Comparison of ENCODE assay signal across 18 cellular contexts in genomic region chr1:231274119-231274825, GRCh38. TPM values are rescaled to one million over a fixed set of nuclear protein-coding genes. Genes with fewer than 3 reads are reported as not detected.
DNase-seq lines count a peak whose midpoint lies in the region; ATAC-seq and TF ChIP-seq lines count a peak whose summit lies in the region.
"Had no signal": no experiment of that assay in that cellular context is flagged by ENCODE, and none has a peak within 500 bp of the region (broad histone marks: within the 10 kb centered on the region; RNA-seq: fewer than 3 reads in every experiment).

No MANE protein-coding gene starts in this region.

- H3K27me3 Mint-ChIP-seq in natural killer cell treated with Interleukin-12 subunit alpha and Interleukin-12 subunit beta and Interleukin-15 and Interleukin-18, amount 100 ng/mL, for 72 hours = no peaks in the 10 kb centered on the region
- no peaks in the 10 kb centered on the region for H3K27me3 Mint-ChIP-seq in natural killer cell (ENCODE audit: low read depth in 2 of 2)
- no peaks in the 10 kb centered on the region for H3K27me3 Mint-ChIP-seq in activated CD8-positive, alpha-beta T cell treated with anti-CD3 and anti-CD28 coated beads for 36 hours
- H3K27me3 Mint-ChIP-seq: progenitor cell of endocrine pancreas had no signal

- CTCF ChIA-PET in activated CD8-positive, alpha-beta T cell treated with anti-CD3 and anti-CD28 coated beads for 36 hours (lab: Charles Lee) = interaction anchor here (0.9 to 1.1 kb wide), 2 partner anchors 9 to 10 kb away, joined by 3 read pairs; no protein-coding TSS in a partner anchor

- TF ChIP-seq CTCF in natural killer cell (IDR thresholded peaks at IDR 0.05) (no peak), left ventricle myocardium inferior (IDR thresholded peaks at IDR 0.05; ENCODE audit: borderline replicate concordance) (no peak)
- TF ChIP-seq CTCF in activated CD8-positive, alpha-beta T cell treated with anti-CD3 and anti-CD28 coated beads for 36 hours (IDR thresholded peaks at IDR 0.05) = no peak

- H3K4me1 ChIP-seq in left ventricle myocardium inferior = peaks cover 49% of the 10 kb centered on the region
- H3K4me1 ChIP-seq: lower lobe of right lung had no signal

- peak in 1 of 2 donors; percentile 59 for ATAC-seq in natural killer cell treated with Interleukin-12 subunit alpha and Interleukin-12 subunit beta and Interleukin-15 and Interleukin-18, amount 100 ng/mL, for 72 hours
- ATAC-seq in natural killer cell = no peak
- ATAC-seq in activated CD8-positive, alpha-beta T cell treated with anti-CD3 and anti-CD28 coated beads for 36 hours = peak; percentile 69
- peak; percentile 72 for ATAC-seq in stimulated activated naive CD8-positive, alpha-beta T cell treated with anti-CD3 and anti-CD28 coated beads, Interleukin-15, Interleukin-2, amounts not matched to agents 100 U/mL and 50 U/mL, for 24 hours
- ATAC-seq: lower lobe of right lung had no signal

- intact Hi-C loops in natural killer cell (cut with micrococcal nuclease) (no loop called here), left ventricle myocardium inferior (cut with micrococcal nuclease) (no loop called here)
- intact Hi-C loops in activated CD8-positive, alpha-beta T cell treated with anti-CD3 and anti-CD28 coated beads for 36 hours (cut with micrococcal nuclease) = no loop called here

- no peak overlapping the region for H3K27ac ChIP-seq in left ventricle myocardium inferior (replicated peaks)
- H3K27ac ChIP-seq: lower lobe of right lung, RWPE1 had no signal

- H3K4me3 Mint-ChIP-seq in natural killer cell treated with Interleukin-12 subunit alpha and Interleukin-12 subunit beta and Interleukin-15 and Interleukin-18, amount 100 ng/mL, for 72 hours = no peak overlapping the region
- H3K4me3 Mint-ChIP-seq in natural killer cell = no peak overlapping the region
- H3K4me3 Mint-ChIP-seq in activated CD8-positive, alpha-beta T cell treated with anti-CD3 and anti-CD28 coated beads for 36 hours = no peak overlapping the region
- H3K4me3 Mint-ChIP-seq: endodermal cell had no signal

- H3K27me3 ChIP-seq in left ventricle myocardium inferior (ENCODE audit: low read depth) = no peaks in the 10 kb centered on the region

- peaks cover 63% of the 10 kb centered on the region for H3K36me3 ChIP-seq in left ventricle myocardium inferior

- no peaks in the 10 kb centered on the region for H3K9me3 ChIP-seq in left ventricle myocardium inferior (replicated peaks)
- H3K9me3 ChIP-seq: lower lobe of right lung had no signal

- H3K4me3 ChIP-seq in left ventricle myocardium inferior = no peak overlapping the region
- H3K4me3 ChIP-seq: lower lobe of right lung had no signal

- peaks cover 25% of the 10 kb centered on the region for H3K36me3 Mint-ChIP-seq in natural killer cell treated with Interleukin-12 subunit alpha and Interleukin-12 subunit beta and Interleukin-15 and Interleukin-18, amount 100 ng/mL, for 72 hours
- peaks cover 40% of the 10 kb centered on the region for H3K36me3 Mint-ChIP-seq in natural killer cell
- H3K36me3 Mint-ChIP-seq in activated CD8-positive, alpha-beta T cell treated with anti-CD3 and anti-CD28 coated beads for 36 hours (ENCODE audit: low read depth) = peaks cover 57% of the 10 kb centered on the region

- no peak for DNase-seq in natural killer cell treated with Interleukin-12 subunit alpha and Interleukin-12 subunit beta and Interleukin-15 and Interleukin-18, amount 100 ng/mL, for 72 hours (ENCODE audit: low spot score)
- DNase-seq in natural killer cell (no peak), glomerular visceral epithelial cell (ENCODE audit: extremely low spot score) (peak; percentile 15), NCI-H82 treated with DMSO at 0.1 percent for 48 hours (lab: John Stamatoyannopoulos, UW; ENCODE audit: unreplicated experiment) (no peak), NCI-H1105 (lab: John Stamatoyannopoulos, UW) (no peak), left ventricle myocardium inferior (no peak)
- peak; percentile 64 for DNase-seq in activated CD8-positive, alpha-beta T cell treated with anti-CD3 and anti-CD28 coated beads for 36 hours
- DNase-seq in stimulated activated naive CD8-positive, alpha-beta T cell treated with anti-CD3 and anti-CD28 coated beads, Interleukin-15, Interleukin-2, amounts not matched to agents 100 U/mL and 50 U/mL, for 24 hours = no peak
- DNase-seq: activated CD8-positive, alpha-beta memory T cell treated with anti-CD3 and anti-CD28 coated beads, Interleukin-2, amount 50 U/mL, for 48 hours; aorta; endodermal cell; foreskin fibroblast; lower lobe of right lung; NCI-H146; NCI-H345; NK-92 treated with Interleukin-12 subunit alpha and Interleukin-12 subunit beta, amount 100 ng/mL, for 24 hours had no signal

- no peaks in the 10 kb centered on the region for H3K9me3 Mint-ChIP-seq in natural killer cell treated with Interleukin-12 subunit alpha and Interleukin-12 subunit beta and Interleukin-15 and Interleukin-18, amount 100 ng/mL, for 72 hours
- H3K9me3 Mint-ChIP-seq in natural killer cell = no peaks in the 10 kb centered on the region
- H3K9me3 Mint-ChIP-seq in activated CD8-positive, alpha-beta T cell treated with anti-CD3 and anti-CD28 coated beads for 36 hours = no peaks in the 10 kb centered on the region
- H3K9me3 Mint-ChIP-seq: endodermal cell had no signal

- peak overlapping the region; percentile 33 to 60 for H3K27ac Mint-ChIP-seq in natural killer cell treated with Interleukin-12 subunit alpha and Interleukin-12 subunit beta and Interleukin-15 and Interleukin-18, amount 100 ng/mL, for 72 hours
- peak overlapping the region in 1 of 2 donors; percentile 13 for H3K27ac Mint-ChIP-seq in natural killer cell
- peak overlapping the region; percentile 85 for H3K27ac Mint-ChIP-seq in activated CD8-positive, alpha-beta T cell treated with anti-CD3 and anti-CD28 coated beads for 36 hours
- H3K27ac Mint-ChIP-seq: endodermal cell, progenitor cell of endocrine pancreas had no signal

- H3K4me1 Mint-ChIP-seq in natural killer cell treated with Interleukin-12 subunit alpha and Interleukin-12 subunit beta and Interleukin-15 and Interleukin-18, amount 100 ng/mL, for 72 hours (ENCODE audit: low read depth in 2 of 2) = peaks cover 7 to 9% of the 10 kb centered on the region in 2 donors
- H3K4me1 Mint-ChIP-seq in natural killer cell = no peaks in the 10 kb centered on the region
- H3K4me1 Mint-ChIP-seq in activated CD8-positive, alpha-beta T cell treated with anti-CD3 and anti-CD28 coated beads for 36 hours (ENCODE audit: low read depth) = peaks cover 26% of the 10 kb centered on the region
- H3K4me1 Mint-ChIP-seq: endodermal cell had no signal

- POLR2A ChIA-PET in activated CD8-positive, alpha-beta T cell treated with anti-CD3 and anti-CD28 coated beads for 36 hours (lab: Charles Lee) = interaction anchor here (0.7 kb wide), 1 partner anchor 62 kb away, joined by 3 read pairs; no protein-coding TSS in a partner anchor

RNA-seq across cellular contexts. Expression of gene GNPAT, which starts 33.3 kb away (rescaled TPM):
- 10 to 100 TPM; 34.0 to 38.0 TPM for total RNA-seq in natural killer cell treated with Interleukin-12 subunit alpha and Interleukin-12 subunit beta and Interleukin-15 and Interleukin-18, amount 100 ng/mL, for 72 hours
- total RNA-seq in natural killer cell (10 to 100 TPM; 20.5 to 29.3 (median 23.1) TPM), left ventricle myocardium inferior (56.7 TPM)
- total RNA-seq in activated CD8-positive, alpha-beta T cell treated with anti-CD3 and anti-CD28 coated beads for 36 hours = 10 to 100 TPM; 56.2 to 59.6 TPM

Comparison
In these comparisons a context has a peak if more than half of its experiments do, and no peak if none do; other contexts are left out.
1. ATAC-seq: peak in activated CD8-positive, alpha-beta T cell treated with anti-CD3 and anti-CD28 coated beads for 36 hours (single experiment) and stimulated activated naive CD8-positive, alpha-beta T cell treated with anti-CD3 and anti-CD28 coated beads, Interleukin-15, Interleukin-2, amounts not matched to agents 100 U/mL and 50 U/mL, for 24 hours (single experiment); none in natural killer cell (0 of 3).
2. DNase-seq: peak in activated CD8-positive, alpha-beta T cell treated with anti-CD3 and anti-CD28 coated beads for 36 hours (single experiment) and glomerular visceral epithelial cell (single experiment); none in natural killer cell treated with Interleukin-12 subunit alpha and Interleukin-12 subunit beta and Interleukin-15 and Interleukin-18, amount 100 ng/mL, for 72 hours (single experiment), natural killer cell (single experiment), stimulated activated naive CD8-positive, alpha-beta T cell treated with anti-CD3 and anti-CD28 coated beads, Interleukin-15, Interleukin-2, amounts not matched to agents 100 U/mL and 50 U/mL, for 24 hours (single experiment), NCI-H82 treated with DMSO at 0.1 percent for 48 hours (single experiment), NCI-H1105 (single experiment) and left ventricle myocardium inferior (single experiment).